Comparison of ENCODE assay signal across 1 cellular context in genomic region chr17:45093444-45094110, GRCh38.
A peak's percentile ranks its signal among the peaks of the same experiment; 100 is the strongest.
TF ChIP-seq lines count a peak whose summit lies in the region.

No MANE protein-coding gene starts in this region.

TF ChIP-seq in HepG2, 621 proteins besides CTCF, POLR2A, EP300 and RAD21:
- TF ChIP-seq ZNF776 (CRISPR knock-in tag; IDR thresholded peaks at IDR 0.05) = no peak
- TF ChIP-seq, protein P1, sequence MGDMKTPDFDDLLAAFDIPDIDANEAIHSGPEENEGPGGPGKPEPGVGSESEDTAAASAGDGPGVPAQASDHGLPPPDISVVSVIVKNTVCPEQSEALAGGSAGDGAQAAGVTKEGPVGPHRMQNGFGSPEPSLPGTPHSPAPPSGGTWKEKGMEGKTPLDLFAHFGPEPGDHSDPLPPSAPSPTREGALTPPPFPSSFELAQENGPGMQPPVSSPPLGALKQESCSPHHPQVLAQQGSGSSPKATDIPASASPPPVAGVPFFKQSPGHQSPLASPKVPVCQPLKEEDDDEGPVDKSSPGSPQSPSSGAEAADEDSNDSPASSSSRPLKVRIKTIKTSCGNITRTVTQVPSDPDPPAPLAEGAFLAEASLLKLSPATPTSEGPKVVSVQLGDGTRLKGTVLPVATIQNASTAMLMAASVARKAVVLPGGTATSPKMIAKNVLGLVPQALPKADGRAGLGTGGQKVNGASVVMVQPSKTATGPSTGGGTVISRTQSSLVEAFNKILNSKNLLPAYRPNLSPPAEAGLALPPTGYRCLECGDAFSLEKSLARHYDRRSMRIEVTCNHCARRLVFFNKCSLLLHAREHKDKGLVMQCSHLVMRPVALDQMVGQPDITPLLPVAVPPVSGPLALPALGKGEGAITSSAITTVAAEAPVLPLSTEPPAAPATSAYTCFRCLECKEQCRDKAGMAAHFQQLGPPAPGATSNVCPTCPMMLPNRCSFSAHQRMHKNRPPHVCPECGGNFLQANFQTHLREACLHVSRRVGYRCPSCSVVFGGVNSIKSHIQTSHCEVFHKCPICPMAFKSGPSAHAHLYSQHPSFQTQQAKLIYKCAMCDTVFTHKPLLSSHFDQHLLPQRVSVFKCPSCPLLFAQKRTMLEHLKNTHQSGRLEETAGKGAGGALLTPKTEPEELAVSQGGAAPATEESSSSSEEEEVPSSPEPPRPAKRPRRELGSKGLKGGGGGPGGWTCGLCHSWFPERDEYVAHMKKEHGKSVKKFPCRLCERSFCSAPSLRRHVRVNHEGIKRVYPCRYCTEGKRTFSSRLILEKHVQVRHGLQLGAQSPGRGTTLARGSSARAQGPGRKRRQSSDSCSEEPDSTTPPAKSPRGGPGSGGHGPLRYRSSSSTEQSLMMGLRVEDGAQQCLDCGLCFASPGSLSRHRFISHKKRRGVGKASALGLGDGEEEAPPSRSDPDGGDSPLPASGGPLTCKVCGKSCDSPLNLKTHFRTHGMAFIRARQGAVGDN (CRISPR knock-in tag; IDR thresholded peaks at IDR 0.05) = 0 out of 2 replicates have a peak, but pooled peaks have one; percentile 1
- no peak for TF ChIP-seq NBN (conservative IDR thresholded peaks at IDR 0.05)
